22 cellular contexts compared by ENCODE assay signal in genomic region chr1:81874461-81874860, GRCh38.
DNase-seq lines count a peak whose midpoint lies in the region; ATAC-seq and TF ChIP-seq lines count a peak whose summit lies in the region.
"Had no signal": no experiment of that assay in that cellular context is flagged by ENCODE, and none has a peak within 500 bp of the region (broad histone marks: within the 10 kb centered on the region; RNA-seq: fewer than 3 reads in every experiment).

No MANE protein-coding gene starts in this region.

- no peak overlapping the region for H3K27ac ChIP-seq in H9 (ENCODE audit: insufficient read length, low read depth, low read length)
- peak overlapping the region; percentile 85; the same call in 1 of the 2 replicates for H3K27ac ChIP-seq in VCaP
- H3K27ac ChIP-seq in trophoblast cell (ENCODE audit: low read depth, low read length): no peak overlapping the region
- H3K27ac ChIP-seq in gastrocnemius medialis: no peak overlapping the region

- no peaks in the 10 kb centered on the region for H3K27me3 ChIP-seq in H9 (ENCODE audit: insufficient read depth, low read length)
- H3K27me3 ChIP-seq in trophoblast cell (ENCODE audit: insufficient read depth, low read length): no peaks in the 10 kb centered on the region
- no peaks in the 10 kb centered on the region for H3K27me3 ChIP-seq in gastrocnemius medialis

- H2BK120ac ChIP-seq in H9 (ENCODE audit: low read depth, low read length, poor library complexity, severe bottlenecking) (no peak overlapping the region), trophoblast cell (ENCODE audit: insufficient read depth, low read length, poor library complexity) (no peak overlapping the region)

- ATAC-seq in gastrocnemius medialis (no peak), GM18502 (IDR thresholded peaks at IDR 0.05; ENCODE audit: poor library complexity, unreplicated experiment) (no peak)
- ATAC-seq: Panc1 had no signal

- H3K36me3 Mint-ChIP-seq in H9 (ENCODE audit: insufficient read depth in 1 of 3, low read depth in 3 of 3) (peaks cover 14 to 18% (median 14%) of the 10 kb centered on the region in 3 experiments), endothelial cell (ENCODE audit: low read depth, unreplicated experiment) (peaks cover 7% of the 10 kb centered on the region)
- H3K36me3 Mint-ChIP-seq: CD4-positive, CD25-positive, alpha-beta regulatory T cell had no signal

- H3K4me3 Mint-ChIP-seq in H9 (no peak overlapping the region), endothelial cell (ENCODE audit: unreplicated experiment) (no peak overlapping the region)
- H3K4me3 Mint-ChIP-seq: CD4-positive, CD25-positive, alpha-beta regulatory T cell had no signal

- no peak overlapping the region for H2AFZ ChIP-seq in H9 (ENCODE audit: low read length)
- H2AFZ ChIP-seq in trophoblast cell (ENCODE audit: insufficient read depth, low read length, poor library complexity): no peak overlapping the region

- no peak overlapping the region for H4K12ac ChIP-seq in trophoblast cell (ENCODE audit: low read depth, low read length)

- H2BK12ac ChIP-seq in H9 (ENCODE audit: insufficient read length, low read depth, low read length): no peak overlapping the region
- H2BK12ac ChIP-seq in trophoblast cell (ENCODE audit: low read length): no peak overlapping the region

- no peaks in the 10 kb centered on the region for H4K20me1 ChIP-seq in H9 (ENCODE audit: control insufficient read depth, insufficient read depth, insufficient read length)

- H3T11ph ChIP-seq in H9 (ENCODE audit: low read length): no peak overlapping the region

- H2AK5ac ChIP-seq in H9 (ENCODE audit: insufficient read length, low read length) (no peak overlapping the region), trophoblast cell (ENCODE audit: low read length) (no peak overlapping the region)

- H3K23ac ChIP-seq in H9 (ENCODE audit: insufficient read length, low read depth, low read length) (no peak overlapping the region), trophoblast cell (ENCODE audit: low read length) (no peak overlapping the region)

- H3K4me1 Mint-ChIP-seq in H9: peaks cover 60 to 62% of the 10 kb centered on the region in 2 experiments
- peaks cover 15% of the 10 kb centered on the region for H3K4me1 Mint-ChIP-seq in endothelial cell (ENCODE audit: unreplicated experiment)
- H3K4me1 Mint-ChIP-seq: CD4-positive, CD25-positive, alpha-beta regulatory T cell had no signal

- H3K4me3 ChIP-seq in trophoblast cell (ENCODE audit: low read depth, low read length) (no peak overlapping the region), gastrocnemius medialis (no peak overlapping the region)
- H3K4me3 ChIP-seq: HAP-1 had no signal

- H3K14ac ChIP-seq in H9 (ENCODE audit: insufficient read depth, low read length): no peak overlapping the region; the same call in 1 of the 2 replicates
- H3K14ac ChIP-seq in trophoblast cell (ENCODE audit: low read length): no peak overlapping the region

- H3K23me2 ChIP-seq in H9 (ENCODE audit: insufficient read length, low read depth, low read length, poor library complexity, severe bottlenecking): no peaks in the 10 kb centered on the region

- H3K4ac ChIP-seq in H9 (ENCODE audit: low read depth, low read length): no peak overlapping the region
- H3K4ac ChIP-seq in trophoblast cell (ENCODE audit: low read depth, low read length): peak overlapping the region; percentile 16

- WGBS in H9 (ENCODE audit: extremely low coverage, insufficient read length, low lambda C conversion rate): no CpG with 5 or more reads among the region's 1 CpG
- WGBS in trophoblast cell (ENCODE audit: extremely low coverage, insufficient coverage, insufficient read length): no CpG with 5 or more reads among the region's 1 CpG

- H2BK5ac ChIP-seq in H9 (ENCODE audit: insufficient read length, low read length) (no peak overlapping the region), trophoblast cell (ENCODE audit: low read depth, low read length, poor library complexity) (peak overlapping the region; percentile 12)

- H3K79me2 ChIP-seq in H9 (ENCODE audit: insufficient read depth, low read length): peaks cover 2% of the 10 kb centered on the region; the same call in 1 of the 2 replicates
- H3K79me2 ChIP-seq in trophoblast cell (ENCODE audit: control insufficient read depth, insufficient read depth, low read length, poor library complexity): no peaks in the 10 kb centered on the region

- TF ChIP-seq CTCF in H9 (conservative IDR thresholded peaks at IDR 0.05) (no peak), VCaP (conservative IDR thresholded peaks at IDR 0.05) (no peak), endothelial cell (IDR thresholded peaks at IDR 0.05; ENCODE audit: unreplicated experiment) (no peak), gastrocnemius medialis (IDR thresholded peaks at IDR 0.05 in 4 of 5, conservative IDR thresholded peaks at IDR 0.05 in 1 of 5) (no peak)

- H3K36me3 ChIP-seq in trophoblast cell (ENCODE audit: control insufficient read depth in 1 of 2, insufficient read depth in 2 of 2, low read length in 2 of 2): no peaks in the 10 kb centered on the region
- H3K36me3 ChIP-seq in gastrocnemius medialis: no peaks in the 10 kb centered on the region
- H3K36me3 ChIP-seq: HAP-1 had no signal

- no peak overlapping the region for H2BK15ac ChIP-seq in H9 (ENCODE audit: low read depth, low read length)

- no peaks in the 10 kb centered on the region for H3K79me1 ChIP-seq in H9 (ENCODE audit: insufficient read depth, low read depth, low read length, poor library complexity, severe bottlenecking)
- H3K79me1 ChIP-seq in trophoblast cell (ENCODE audit: low read length): no peaks in the 10 kb centered on the region

- in situ Hi-C loops in gastrocnemius medialis (cut with MboI; ENCODE audit: low sequenced_read_pairs in 4 of 4): no loop called here

- no peak overlapping the region for H3K4me2 ChIP-seq in H9 (ENCODE audit: insufficient read depth, insufficient read length, low read length)
- H3K4me2 ChIP-seq in trophoblast cell (ENCODE audit: low read length): no peak overlapping the region
- H3K4me2 ChIP-seq: SK-N-SH had no signal

- no peaks in the 10 kb centered on the region for H3K27me3 Mint-ChIP-seq in H9 (ENCODE audit: low read depth)
- peaks cover 1% of the 10 kb centered on the region for H3K27me3 Mint-ChIP-seq in endothelial cell (ENCODE audit: unreplicated experiment)
- H3K27me3 Mint-ChIP-seq: CD4-positive, CD25-positive, alpha-beta regulatory T cell had no signal

- H3K27ac Mint-ChIP-seq in H9 (peak overlapping the region; percentile 52 to 80 (median 58)), endothelial cell (ENCODE audit: unreplicated experiment) (peak overlapping the region; percentile 77)
- H3K27ac Mint-ChIP-seq: CD4-positive, CD25-positive, alpha-beta regulatory T cell had no signal

- H4K5ac ChIP-seq in H9 (ENCODE audit: insufficient read length, low read depth, low read length): no peak overlapping the region

- no peak overlapping the region for H3K56ac ChIP-seq in H9 (ENCODE audit: insufficient read length, low read depth, low read length)

- intact Hi-C loops in gastrocnemius medialis (cut with DNase I; ENCODE audit: low total_unique reads): no loop called here

- H3K4me1 ChIP-seq in H9 (ENCODE audit: insufficient read depth, low read length): no peaks in the 10 kb centered on the region; the same call in 1 of the 2 replicates
- peaks cover 0 to 5% of the 10 kb centered on the region in 2 experiments for H3K4me1 ChIP-seq in trophoblast cell (ENCODE audit: control insufficient read depth in 1 of 2, insufficient read depth in 2 of 2, low read length in 2 of 2)
- peaks cover 4 to 10% of the 10 kb centered on the region in 2 donors for H3K4me1 ChIP-seq in gastrocnemius medialis

- DNase-seq in H9: no peak
- no peak for DNase-seq in endothelial cell (ENCODE audit: low spot score)
- DNase-seq in trophoblast cell: no peak
- DNase-seq in gastrocnemius medialis: no peak
- DNase-seq in AML-193 (lab: John Stamatoyannopoulos, UW): no peak
- DNase-seq: CD4-positive, CD25-positive, alpha-beta regulatory T cell; EL; GF-D8; IMR-90; NCI-H1694; NCI-H2081; NCI-H2171; NCI-H345; NCI-H524; NCI-H774; NK-92 treated with Interleukin-12 subunit alpha and Interleukin-12 subunit beta, amount 100 ng/mL, for 24 hours; SIG-M5; SK-N-SH had no signal

- H3K9me3 ChIP-seq in H9 (ENCODE audit: control insufficient read depth, low read depth, low read length) (no peaks in the 10 kb centered on the region), trophoblast cell (ENCODE audit: insufficient read depth, low read depth, low read length) (no peaks in the 10 kb centered on the region), gastrocnemius medialis (no peaks in the 10 kb centered on the region)
- H3K9me3 ChIP-seq: HAP-1, SK-N-SH had no signal

- no peak overlapping the region for H3K9ac ChIP-seq in H9 (ENCODE audit: extremely low read depth, insufficient read length, low read length)
- no peak overlapping the region for H3K9ac ChIP-seq in trophoblast cell (ENCODE audit: low read length)
- H3K9ac ChIP-seq: SK-N-SH had no signal

- peaks cover 4 to 6% of the 10 kb centered on the region in 2 experiments for H3K9me3 Mint-ChIP-seq in H9
- H3K9me3 Mint-ChIP-seq in endothelial cell (ENCODE audit: unreplicated experiment): no peaks in the 10 kb centered on the region

- no peak overlapping the region for H4K91ac ChIP-seq in H9 (ENCODE audit: insufficient read length, low read depth, low read length)
- peak overlapping the region; percentile 46 for H4K91ac ChIP-seq in trophoblast cell (ENCODE audit: low read depth, low read length)

- H3K18ac ChIP-seq in H9 (ENCODE audit: insufficient read length, low read depth, low read length) (no peak overlapping the region), trophoblast cell (ENCODE audit: low read length) (peak overlapping the region; percentile 24)

- no peak overlapping the region for H2BK20ac ChIP-seq in H9 (ENCODE audit: low read depth, low read length, poor library complexity, severe bottlenecking)

- no peak for TF ChIP-seq POLR2A in gastrocnemius medialis (IDR thresholded peaks at IDR 0.05)

- no peak overlapping the region for H4K8ac ChIP-seq in H9 (replicated peaks; ENCODE audit: insufficient read length, low read depth, low read length)
- peak overlapping the region; percentile 31 for H4K8ac ChIP-seq in trophoblast cell (ENCODE audit: low read depth, low read length)
